Comparison of ENCODE assay signal across 1 cellular context in genomic region chr7:150716368-150716767, GRCh38.
TF ChIP-seq lines count a peak whose summit lies in the region.

GIMAP1 (plus strand) TSS chr7:150716613; CDS start chr7:150719048, 2,435 bp downstream.

TF ChIP-seq in GM23338, 12 proteins besides CTCF, POLR2A, EP300 and RAD21 (continued from another document):
- TF ChIP-seq EZH2 (IDR thresholded peaks at IDR 0.05; ENCODE audit: low read depth, unreplicated experiment): no peak
- TF ChIP-seq CREB1 (CRISPR knock-in tag; IDR thresholded peaks at IDR 0.05; ENCODE audit: low read depth): no peak
- no peak for TF ChIP-seq JUNB (IDR thresholded peaks at IDR 0.05; ENCODE audit: unreplicated experiment)
- no peak for TF ChIP-seq ZNF114 (CRISPR knock-in tag; IDR thresholded peaks at IDR 0.05)
TF ChIP-seq in GM23338: peak in this region for 0.
